Comparison of ENCODE assay signal across 1 cellular context in the genomic region with DNA sequence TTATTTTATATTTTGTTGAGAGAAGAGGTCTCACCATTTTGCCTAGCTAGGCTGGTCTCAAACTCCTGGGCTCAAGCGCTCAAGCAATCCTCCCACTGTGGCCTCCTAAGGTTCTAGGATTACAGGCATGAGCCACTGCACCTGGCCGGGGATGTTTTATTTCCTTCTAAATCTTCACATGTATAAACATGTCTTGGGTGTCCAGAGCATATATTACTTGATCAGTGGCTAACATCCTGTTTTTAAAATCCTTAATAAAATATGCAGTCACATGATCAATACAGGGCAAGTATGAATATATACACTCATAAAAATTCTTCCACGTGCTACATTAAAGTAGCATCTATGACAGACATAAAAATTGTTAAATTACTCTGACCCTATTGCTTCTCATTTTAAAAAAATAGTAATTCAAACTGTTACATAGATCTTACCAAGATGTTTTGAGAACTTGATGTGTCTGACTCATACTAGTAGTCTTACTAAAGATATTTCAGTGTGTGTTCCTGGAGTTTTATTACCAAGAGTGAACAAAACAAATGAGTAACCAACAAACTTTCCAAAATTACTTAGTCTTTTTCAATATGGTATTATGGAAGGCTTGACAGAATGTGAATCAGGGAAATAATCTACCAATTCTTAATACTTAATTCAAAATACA.
TF ChIP-seq lines count a peak whose summit lies in the region.

No MANE protein-coding gene starts in this region.

TF ChIP-seq in GM12878, 131 proteins besides CTCF, POLR2A, EP300 and RAD21 (continued from another document):
- no peak for TF ChIP-seq CBX3 (IDR thresholded peaks at IDR 0.05; ENCODE audit: borderline replicate concordance, low read depth)
- 0 out of 2 replicates have a peak, but pooled peaks have one; percentile 37 for TF ChIP-seq MEF2A (IDR thresholded peaks at IDR 0.05; ENCODE audit: insufficient read depth, low read depth, low read length)
- no peak for TF ChIP-seq PAX5 (IDR thresholded peaks at IDR 0.05; ENCODE audit: borderline replicate concordance, low read depth, low read length)
- no peak for TF ChIP-seq POLR2AphosphoS2 (IDR thresholded peaks at IDR 0.05; ENCODE audit: low read depth, low read length)
- no peak for TF ChIP-seq SREBF2 (IDR thresholded peaks at IDR 0.05; ENCODE audit: low read length)
- TF ChIP-seq JUNB (IDR thresholded peaks at IDR 0.05): peak; percentile 87
- no peak for TF ChIP-seq ZBED1 (IDR thresholded peaks at IDR 0.05; ENCODE audit: borderline replicate concordance)
- TF ChIP-seq, protein P1, sequence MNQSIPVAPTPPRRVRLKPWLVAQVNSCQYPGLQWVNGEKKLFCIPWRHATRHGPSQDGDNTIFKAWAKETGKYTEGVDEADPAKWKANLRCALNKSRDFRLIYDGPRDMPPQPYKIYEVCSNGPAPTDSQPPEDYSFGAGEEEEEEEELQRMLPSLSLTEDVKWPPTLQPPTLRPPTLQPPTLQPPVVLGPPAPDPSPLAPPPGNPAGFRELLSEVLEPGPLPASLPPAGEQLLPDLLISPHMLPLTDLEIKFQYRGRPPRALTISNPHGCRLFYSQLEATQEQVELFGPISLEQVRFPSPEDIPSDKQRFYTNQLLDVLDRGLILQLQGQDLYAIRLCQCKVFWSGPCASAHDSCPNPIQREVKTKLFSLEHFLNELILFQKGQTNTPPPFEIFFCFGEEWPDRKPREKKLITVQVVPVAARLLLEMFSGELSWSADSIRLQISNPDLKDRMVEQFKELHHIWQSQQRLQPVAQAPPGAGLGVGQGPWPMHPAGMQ (IDR thresholded peaks at IDR 0.05; ENCODE audit: borderline replicate concordance): no peak
